Comparison of ENCODE assay signal across 1 cellular context in genomic region chr12:122713491-122714188, GRCh38.
TF ChIP-seq lines count a peak whose summit lies in the region.

No MANE protein-coding gene starts in this region.

TF ChIP-seq in GM12878, 131 proteins besides CTCF, POLR2A, EP300 and RAD21:
- TF ChIP-seq EED (IDR thresholded peaks at IDR 0.05; ENCODE audit: low read depth), result peak; percentile 62
TF ChIP-seq in GM12878: peak in this region for 1; not testable (repeated sequence) for 130.
